17 cellular contexts compared by ENCODE assay signal in genomic region chr10:47456096-47456485, GRCh38. TPM values are rescaled to one million over a fixed set of nuclear protein-coding genes. Genes with fewer than 3 reads are reported as not detected.
"Had no signal": no experiment of that assay in that cellular context is flagged by ENCODE, and none has a peak within 500 bp of the region (broad histone marks: within the 10 kb centered on the region; RNA-seq: fewer than 3 reads in every experiment).

No MANE protein-coding gene starts in this region.

- H3K36me3 Mint-ChIP-seq: activated naive CD8-positive, alpha-beta T cell treated with anti-CD3 and anti-CD28 coated beads for 36 hours; stimulated activated naive B cell treated with anti-CD40 and anti-IgM and Interleukin-4, amounts not matched to agents 10 μg/mL and 1 μg/mL and 100 μg/mL, for 72 hours had no signal

- H3K4me1 Mint-ChIP-seq: activated CD4-positive, alpha-beta memory T cell treated with anti-CD3 and anti-CD28 coated beads, Interleukin-2, amount 10 ng/mL, durations not matched to agents 7 days and 5 days had no signal

- H3K9me3 Mint-ChIP-seq: activated CD4-positive, alpha-beta memory T cell treated with anti-CD3 and anti-CD28 coated beads, Interleukin-2, amount 10 ng/mL, durations not matched to agents 7 days and 5 days; activated naive CD8-positive, alpha-beta T cell treated with anti-CD3 and anti-CD28 coated beads for 36 hours; stimulated activated naive B cell treated with anti-CD40 and anti-IgM and Interleukin-4, amounts not matched to agents 10 μg/mL and 1 μg/mL and 100 μg/mL, for 72 hours had no signal

- H3K4me3 Mint-ChIP-seq: activated CD4-positive, alpha-beta memory T cell treated with anti-CD3 and anti-CD28 coated beads, Interleukin-2, amount 10 ng/mL, durations not matched to agents 7 days and 5 days; activated naive CD8-positive, alpha-beta T cell treated with anti-CD3 and anti-CD28 coated beads for 36 hours; stimulated activated naive B cell treated with anti-CD40 and anti-IgM and Interleukin-4, amounts not matched to agents 10 μg/mL and 1 μg/mL and 100 μg/mL, for 72 hours; T-helper 17 cell had no signal

- H3K4me1 ChIP-seq: body of pancreas, colonic mucosa had no signal

- H3K27ac Mint-ChIP-seq: activated CD4-positive, alpha-beta memory T cell treated with anti-CD3 and anti-CD28 coated beads, Interleukin-2, amount 10 ng/mL, durations not matched to agents 7 days and 5 days; activated naive CD8-positive, alpha-beta T cell treated with anti-CD3 and anti-CD28 coated beads for 36 hours; stimulated activated naive B cell treated with anti-CD40 and anti-IgM and Interleukin-4, amounts not matched to agents 10 μg/mL and 1 μg/mL and 100 μg/mL, for 72 hours; T-helper 17 cell had no signal

- H3K36me3 ChIP-seq: colonic mucosa, tibial artery, WERI-Rb-1 had no signal

- H3K27me3 ChIP-seq: body of pancreas, colonic mucosa, tibial artery had no signal

- DNase-seq: activated gamma-delta T cell treated with Interleukin-2 at 50 U/mL for 16 hours; activated naive CD8-positive, alpha-beta T cell treated with anti-CD3 and anti-CD28 coated beads for 36 hours; amygdala; caudate nucleus; colonic mucosa; effector CD8-positive, alpha-beta T cell; foreskin melanocyte; left cardiac atrium; stimulated activated naive B cell treated with anti-CD40 and anti-IgM and Interleukin-4, amounts not matched to agents 10 μg/mL and 1 μg/mL and 100 μg/mL, for 72 hours; T-helper 17 cell; tibial artery had no signal

- H3K9me3 ChIP-seq: body of pancreas, colonic mucosa, tibial artery had no signal

- H3K4me3 ChIP-seq: body of pancreas, colonic mucosa, tibial artery had no signal

- ATAC-seq: body of pancreas; left cardiac atrium; stimulated activated naive B cell treated with anti-CD40 and anti-IgM and Interleukin-4, amounts not matched to agents 10 μg/mL and 1 μg/mL and 100 μg/mL, for 72 hours; T-helper 17 cell had no signal

- H3K27ac ChIP-seq: body of pancreas, colonic mucosa, tibial artery had no signal

RNA-seq across cellular contexts. Expression of gene ANXA8, which starts 27.8 kb away (rescaled TPM):
- total RNA-seq: activated naive CD8-positive, alpha-beta T cell treated with anti-CD3 and anti-CD28 coated beads for 36 hours; body of pancreas; colonic mucosa; fibroblast of lung; lung microvascular endothelial cell; T-helper 17 cell had no signal

RNA-seq across cellular contexts. Expression of gene FAM25G, which starts 35.4 kb away (rescaled TPM):
- total RNA-seq: activated CD4-positive, alpha-beta memory T cell treated with anti-CD3 and anti-CD28 coated beads, Interleukin-2, amount 10 ng/mL, durations not matched to agents 7 days and 5 days; activated naive CD8-positive, alpha-beta T cell treated with anti-CD3 and anti-CD28 coated beads for 36 hours; body of pancreas; fibroblast of lung; left cardiac atrium; lung microvascular endothelial cell; renal cortical epithelial cell; T-helper 17 cell had no signal
